14 cellular contexts compared by ENCODE assay signal in genomic region chr14:76305474-76305826, GRCh38.
DNase-seq lines count a peak whose midpoint lies in the region; ATAC-seq and TF ChIP-seq lines count a peak whose summit lies in the region.
"Had no signal": no experiment of that assay in that cellular context is flagged by ENCODE, and none has a peak within 500 bp of the region (broad histone marks: within the 10 kb centered on the region; RNA-seq: fewer than 3 reads in every experiment).

No MANE protein-coding gene starts in this region.

- TF ChIP-seq EP300 in stomach (IDR thresholded peaks at IDR 0.05), result no peak

- no peaks in the 10 kb centered on the region for H3K36me3 Mint-ChIP-seq in stimulated activated effector memory CD8-positive, alpha-beta T cell treated with anti-CD3 and anti-CD28 coated beads, Interleukin-12 subunit alpha, Interleukin-12 subunit beta, amount 100 ng/mL, for 72 hours
- H3K36me3 Mint-ChIP-seq: CD8-positive, alpha-beta T cell had no signal

- no peaks in the 10 kb centered on the region for H3K9me3 Mint-ChIP-seq in stimulated activated effector memory CD8-positive, alpha-beta T cell treated with anti-CD3 and anti-CD28 coated beads, Interleukin-12 subunit alpha, Interleukin-12 subunit beta, amount 100 ng/mL, for 72 hours
- H3K9me3 Mint-ChIP-seq: CD8-positive, alpha-beta T cell had no signal

- H3K4me1 Mint-ChIP-seq in stimulated activated effector memory CD8-positive, alpha-beta T cell treated with anti-CD3 and anti-CD28 coated beads, Interleukin-12 subunit alpha, Interleukin-12 subunit beta, amount 100 ng/mL, for 72 hours, result peaks cover under 1% of the 10 kb centered on the region

- DNase-seq in DMS79 (lab: John Stamatoyannopoulos, UW), result peak; percentile 21
- DNase-seq in DMS79 treated with DMSO at 0.1 percent for 48 hours (lab: John Stamatoyannopoulos, UW), result peak; percentile 39
- DNase-seq in ecto neural progenitor cell (ENCODE audit: low spot score), result peak; percentile 23
- DNase-seq in stomach, result peak; percentile 47
- no peak for DNase-seq in NCI-H446 treated with DMSO at 0.1 percent for 48 hours (lab: John Stamatoyannopoulos, UW)
- DNase-seq in stimulated activated effector memory CD8-positive, alpha-beta T cell treated with anti-CD3 and anti-CD28 coated beads, Interleukin-12 subunit alpha, Interleukin-12 subunit beta, amount 100 ng/mL, for 72 hours (ENCODE audit: low spot score in 2 of 2), result no peak
- DNase-seq: BE2C, COR-L47, DMS153, GOT3 had no signal

- intact Hi-C loops in stomach (cut with DNase I; ENCODE audit: low total_unique reads), result no loop called here

- ATAC-seq in stimulated activated effector memory CD8-positive, alpha-beta T cell treated with anti-CD3 and anti-CD28 coated beads, Interleukin-12 subunit alpha, Interleukin-12 subunit beta, amount 100 ng/mL, for 72 hours, result no peak
- ATAC-seq: A549; CD8-positive, alpha-beta T cell had no signal

- H3K36me3 ChIP-seq in stomach, result no peaks in the 10 kb centered on the region
- H3K36me3 ChIP-seq: BE2C, HAP-1 had no signal

- H3K4me3 Mint-ChIP-seq in stimulated activated effector memory CD8-positive, alpha-beta T cell treated with anti-CD3 and anti-CD28 coated beads, Interleukin-12 subunit alpha, Interleukin-12 subunit beta, amount 100 ng/mL, for 72 hours, result no peak overlapping the region
- H3K4me3 Mint-ChIP-seq: CD8-positive, alpha-beta T cell had no signal

- no peaks in the 10 kb centered on the region for H3K4me1 ChIP-seq in stomach
- H3K4me1 ChIP-seq: A549, BE2C, HAP-1 had no signal

- H3K4me3 ChIP-seq in stomach, result no peak overlapping the region
- H3K4me3 ChIP-seq: A549, HAP-1 had no signal

- H3K9me3 ChIP-seq in stomach, result no peaks in the 10 kb centered on the region
- H3K9me3 ChIP-seq: A549, BE2C, HAP-1 had no signal

- no peak for TF ChIP-seq CTCF in stomach (IDR thresholded peaks at IDR 0.05)

- H3K27ac ChIP-seq in stomach, result no peak overlapping the region
- H3K27ac ChIP-seq: A549, C4-2B had no signal

- peaks cover 0 to 30% (median 0%) of the 10 kb centered on the region in 3 donors for H3K27me3 ChIP-seq in stomach

- no peak for TF ChIP-seq POLR2A in stomach (IDR thresholded peaks at IDR 0.05)

- 29 to 56% (median 43%) methylated on average over 6 of the region's 6 CpGs for WGBS in stomach, 5 donors

- no peak overlapping the region for H3K27ac Mint-ChIP-seq in stimulated activated effector memory CD8-positive, alpha-beta T cell treated with anti-CD3 and anti-CD28 coated beads, Interleukin-12 subunit alpha, Interleukin-12 subunit beta, amount 100 ng/mL, for 72 hours
- H3K27ac Mint-ChIP-seq: CD8-positive, alpha-beta T cell had no signal

Comparison
In these comparisons a context has a peak if more than half of its experiments do, and no peak if none do; other contexts are left out.
1. DNase-seq: peak in DMS79 (single experiment), DMS79 treated with DMSO at 0.1 percent for 48 hours (single experiment), ecto neural progenitor cell (single experiment) and stomach (single experiment); none in NCI-H446 treated with DMSO at 0.1 percent for 48 hours (single experiment) and stimulated activated effector memory CD8-positive, alpha-beta T cell treated with anti-CD3 and anti-CD28 coated beads, Interleukin-12 subunit alpha, Interleukin-12 subunit beta, amount 100 ng/mL, for 72 hours (0 of 2).